In genomic region chr11:71606853-71607519, GRCh38 we compare ENCODE assay signal across 12 cellular contexts. TPM values are rescaled to one million over a fixed set of nuclear protein-coding genes. Genes with fewer than 3 reads are reported as not detected.
DNase-seq lines count a peak whose midpoint lies in the region; TF ChIP-seq lines count a peak whose summit lies in the region.
"Not testable (repeated sequence)": the region's sequence is repeated elsewhere in the genome, so short reads cannot be mapped to it uniquely, and the experiment has no call there.
"Had no signal": no experiment of that assay in that cellular context is flagged by ENCODE, and none has a peak within 500 bp of the region (broad histone marks: within the 10 kb centered on the region; RNA-seq: fewer than 3 reads in every experiment).

No MANE protein-coding gene starts in this region.

- H2BK12ac ChIP-seq in neuronal stem cell (ENCODE audit: low read length), result not testable (repeated sequence)

- not testable (repeated sequence) for H3K14ac ChIP-seq in neuronal stem cell (ENCODE audit: low read length)

- peak overlapping the region; percentile 64 for H3K18ac ChIP-seq in neuronal stem cell (ENCODE audit: low read length)

- peak overlapping the region; percentile 69 for H2AFZ ChIP-seq in neuronal stem cell (ENCODE audit: low read length)

- not testable (repeated sequence) for H3K4me1 ChIP-seq in HUES64 (ENCODE audit: insufficient read depth, low read length); endodermal cell (ENCODE audit: control insufficient read depth, insufficient read depth, low read length); iPS-18a (ENCODE audit: control insufficient read depth, low read depth, low read length); mesodermal cell (ENCODE audit: control insufficient read depth, insufficient read depth, low read length, poor library complexity, severe bottlenecking); neuronal stem cell (ENCODE audit: control insufficient read depth in 2 of 2, insufficient read depth in 1 of 2, low read depth in 1 of 2, low read length in 2 of 2)

- peaks cover 48% of the 10 kb centered on the region for H3K27me3 Mint-ChIP-seq in Calu3 (ENCODE audit: unreplicated experiment)
- H3K27me3 Mint-ChIP-seq in activated naive CD4-positive, alpha-beta T cell treated with anti-CD3 and anti-CD28 coated beads, Interleukin-2, amount 50 U/mL, for 24 hours, result peaks cover 24% of the 10 kb centered on the region
- H3K27me3 Mint-ChIP-seq in endodermal cell (ENCODE audit: insufficient read depth), result peaks cover 29% of the 10 kb centered on the region

- WGBS in HUES64, result 9% methylated on average over 48 of the region's 48 CpGs
- WGBS in endodermal cell (ENCODE audit: insufficient coverage in 1 of 2, insufficient read length in 1 of 2), 2 experiments, result 26 to 60% methylated on average over 6 to 42 of the region's 48 CpGs
- 18% methylated on average over 26 to 30 of the region's 48 CpGs for WGBS in mesodermal cell (ENCODE audit: insufficient coverage in 2 of 2), 2 experiments
- no CpG with 5 or more reads among the region's 48 CpGs for WGBS in neuronal stem cell (ENCODE audit: extremely low coverage in 2 of 2, insufficient read length in 2 of 2, insufficient replicate concordance in 1 of 2), 2 donors

- H3K4me2 ChIP-seq in neuronal stem cell (ENCODE audit: insufficient read depth, low read length, poor library complexity, severe bottlenecking), result peak overlapping the region; percentile 80

- not testable (repeated sequence) for TF ChIP-seq CTCF in Calu3 (IDR thresholded peaks at IDR 0.05; ENCODE audit: unreplicated experiment)
- peak; percentile 57 for TF ChIP-seq CTCF in endodermal cell (conservative IDR thresholded peaks at IDR 0.05)

- H3K4me1 Mint-ChIP-seq in Calu3 (ENCODE audit: low read depth, unreplicated experiment); activated naive CD4-positive, alpha-beta T cell treated with anti-CD3 and anti-CD28 coated beads, Interleukin-2, amount 50 U/mL, for 24 hours; endodermal cell: not testable (repeated sequence)

- peak overlapping the region; percentile 43 for H3K4me3 Mint-ChIP-seq in Calu3 (ENCODE audit: low read depth, unreplicated experiment)
- peak overlapping the region; percentile 33 for H3K4me3 Mint-ChIP-seq in activated naive CD4-positive, alpha-beta T cell treated with anti-CD3 and anti-CD28 coated beads, Interleukin-2, amount 50 U/mL, for 24 hours
- H3K4me3 Mint-ChIP-seq in endodermal cell, result peak overlapping the region; percentile 59

- intact Hi-C loops in Calu3 (cut with micrococcal nuclease; ENCODE audit: unreplicated experiment), result not testable (repeated sequence)

- DNase-seq in Calu3; neuronal stem cell (ENCODE audit: low spot score): not testable (repeated sequence)
- peak; percentile 66 for DNase-seq in endodermal cell

- not testable (repeated sequence) for H3K36me3 Mint-ChIP-seq in Calu3 (ENCODE audit: insufficient read depth, unreplicated experiment); activated naive CD4-positive, alpha-beta T cell treated with anti-CD3 and anti-CD28 coated beads, Interleukin-2, amount 50 U/mL, for 24 hours; endodermal cell (ENCODE audit: low read depth)

- H3K27me3 ChIP-seq in HUES64 (ENCODE audit: insufficient read depth, low read length) (peaks cover 36% of the 10 kb centered on the region), iPS-18a (ENCODE audit: control insufficient read depth, insufficient read depth, low read length) (peaks cover 23% of the 10 kb centered on the region), neuronal stem cell (ENCODE audit: control insufficient read depth in 3 of 3, insufficient read depth in 3 of 3, low read depth in 1 of 3, low read length in 3 of 3) (peaks cover 0 to 23% (median 10%) of the 10 kb centered on the region in 3 experiments)
- H3K27me3 ChIP-seq in endodermal cell (ENCODE audit: control insufficient read depth, insufficient read depth, low read length, poor library complexity, severe bottlenecking), result not testable (repeated sequence)

- H4K91ac ChIP-seq in neuronal stem cell (ENCODE audit: low read depth, low read length, poor library complexity), result not testable (repeated sequence)

- H2BK15ac ChIP-seq in neuronal stem cell (ENCODE audit: low read length), result not testable (repeated sequence)

- not testable (repeated sequence) for H3K36me3 ChIP-seq in HUES64 (ENCODE audit: insufficient read depth, low read length); endodermal cell (ENCODE audit: control insufficient read depth, insufficient read depth, low read length); iPS-18a (ENCODE audit: control insufficient read depth, low read depth, low read length); mesodermal cell (ENCODE audit: control insufficient read depth, insufficient read depth, low read length); neuronal stem cell (replicated peaks in 1 of 2; ENCODE audit: control insufficient read depth in 2 of 2, insufficient read depth in 2 of 2, low read length in 2 of 2)

- H3K27ac Mint-ChIP-seq in Calu3 (ENCODE audit: unreplicated experiment); endodermal cell: not testable (repeated sequence)
- H3K27ac Mint-ChIP-seq in activated naive CD4-positive, alpha-beta T cell treated with anti-CD3 and anti-CD28 coated beads, Interleukin-2, amount 50 U/mL, for 24 hours, result peak overlapping the region; percentile 46

- H4K8ac ChIP-seq in neuronal stem cell (ENCODE audit: low read depth, low read length), result not testable (repeated sequence)

- not testable (repeated sequence) for H3K79me1 ChIP-seq in neuronal stem cell (ENCODE audit: low read depth, low read length)

- peak overlapping the region; percentile 64 for H3K4me3 ChIP-seq in HUES64 (ENCODE audit: low read length)
- H3K4me3 ChIP-seq in endodermal cell (ENCODE audit: low read length), result peak overlapping the region; percentile 69
- peak overlapping the region; percentile 67 for H3K4me3 ChIP-seq in iPS-18a (ENCODE audit: low read length)
- peak overlapping the region; percentile 28 for H3K4me3 ChIP-seq in mesodermal cell (ENCODE audit: extremely low read depth, insufficient read depth, low read length, poor library complexity, severe bottlenecking)
- H3K4me3 ChIP-seq in neuronal stem cell (ENCODE audit: low read length in 2 of 2), result peak overlapping the region in 1 of 2 donors; percentile 79

- BruUV-seq in Calu3 (replicated peaks; lab: Mats Ljungman, UMichigan), result not testable (repeated sequence)

- H3K4ac ChIP-seq in neuronal stem cell (ENCODE audit: low read length), result not testable (repeated sequence)

- not testable (repeated sequence) for H2BK120ac ChIP-seq in neuronal stem cell (ENCODE audit: low read depth, low read length)

- not testable (repeated sequence) for H3K9ac ChIP-seq in HUES64 (ENCODE audit: low read depth, low read length); endodermal cell (ENCODE audit: extremely low read depth, low read length, poor library complexity, severe bottlenecking); iPS-18a (ENCODE audit: low read length)
- peak overlapping the region; percentile 77 for H3K9ac ChIP-seq in neuronal stem cell (ENCODE audit: low read depth, low read length, poor library complexity)

- H3K27ac ChIP-seq in HUES64 (ENCODE audit: low read depth, low read length); endodermal cell (ENCODE audit: low read depth, low read length); iPS-18a (ENCODE audit: low read length); mesodermal cell (ENCODE audit: low read depth, low read length, severe bottlenecking); neuronal stem cell (replicated peaks; ENCODE audit: low read length): not testable (repeated sequence)

- CTCF ChIA-PET in Calu3 (lab: Charles Lee), result not testable (repeated sequence)

- not testable (repeated sequence) for H3K9me3 ChIP-seq in HUES64 (ENCODE audit: insufficient read depth, low read depth, low read length); endodermal cell (ENCODE audit: control insufficient read depth, low read length); iPS-18a (ENCODE audit: control insufficient read depth, low read depth, low read length); mesodermal cell (ENCODE audit: control insufficient read depth, low read length); neuronal stem cell (replicated peaks in 1 of 2; ENCODE audit: control insufficient read depth in 2 of 2, insufficient read depth in 1 of 2, low read depth in 1 of 2, low read length in 2 of 2)

- not testable (repeated sequence) for H3K23ac ChIP-seq in neuronal stem cell (ENCODE audit: low read depth, low read length, poor library complexity)

- not testable (repeated sequence) for H3K9me3 Mint-ChIP-seq in Calu3 (ENCODE audit: low read depth, unreplicated experiment); activated naive CD4-positive, alpha-beta T cell treated with anti-CD3 and anti-CD28 coated beads, Interleukin-2, amount 50 U/mL, for 24 hours; endodermal cell

- H2BK5ac ChIP-seq in neuronal stem cell (ENCODE audit: low read length), result not testable (repeated sequence)

- H2AK5ac ChIP-seq in neuronal stem cell (ENCODE audit: low read depth, low read length), result not testable (repeated sequence)

RNA-seq across cellular contexts. Expression of gene KRTAP5-11, which starts 24.3 kb away (rescaled TPM):
- total RNA-seq in Calu3 (2022) (not detected in 2 replicates), endodermal cell (1 to 10 TPM; 2.9 to 5.7 TPM)
- not detected for polyA plus RNA-seq in HUES64 (2013, experiment 1 of 2)
- polyA plus RNA-seq in HUES64 (2013, experiment 2 of 2), result not detected
- polyA plus RNA-seq in endodermal cell (2013, experiment 1 of 2), result not detected
- polyA plus RNA-seq in endodermal cell (2013, experiment 2 of 2), result not detected
- not detected for polyA plus RNA-seq in mesodermal cell (2013, experiment 1 of 2)
- polyA plus RNA-seq in mesodermal cell (2013, experiment 2 of 2), result not detected
- polyA plus RNA-seq in neuronal stem cell (2013, experiment 1 of 2), result not detected
- 0.07 TPM for polyA plus RNA-seq in neuronal stem cell (2013, experiment 2 of 2)
- total RNA-seq: CD4-positive, CD25-positive, alpha-beta regulatory T cell; Daoy; GM23248; HFFc6; HT1080 had no signal
- polyA plus RNA-seq: CD4-positive, CD25-positive, alpha-beta regulatory T cell; GM23248 had no signal

RNA-seq across cellular contexts. Expression of gene KRTAP5-10, which starts 41.6 kb away (rescaled TPM):
- total RNA-seq in Calu3 (2022), result not detected in 2 replicates
- not detected for polyA plus RNA-seq in HUES64 (2013, experiment 1 of 2)
- not detected for polyA plus RNA-seq in HUES64 (2013, experiment 2 of 2)
- total RNA-seq in endodermal cell, result under 1 TPM in 1 of 2 donors, not detected in 1; 0.29 TPM
- polyA plus RNA-seq in endodermal cell (2013, experiment 1 of 2), result not detected
- polyA plus RNA-seq in endodermal cell (2013, experiment 2 of 2), result not detected
- not detected for polyA plus RNA-seq in mesodermal cell (2013, experiment 1 of 2)
- not detected for polyA plus RNA-seq in mesodermal cell (2013, experiment 2 of 2)
- 0.11 TPM for polyA plus RNA-seq in neuronal stem cell (2013, experiment 1 of 2)
- polyA plus RNA-seq in neuronal stem cell (2013, experiment 2 of 2), result 0.08 TPM
- total RNA-seq: CD4-positive, CD25-positive, alpha-beta regulatory T cell; Daoy; GM23248; HFFc6; HT1080 had no signal
- polyA plus RNA-seq: CD4-positive, CD25-positive, alpha-beta regulatory T cell; GM23248 had no signal

RNA-seq across cellular contexts. Expression of gene KRTAP5-9, which starts 58.8 kb away (rescaled TPM):
- 0.56 TPM in 1 of 2 replicates, not detected in the other for total RNA-seq in Calu3 (2022)
- not detected for polyA plus RNA-seq in HUES64 (2013, experiment 1 of 2)
- polyA plus RNA-seq in HUES64 (2013, experiment 2 of 2), result not detected
- total RNA-seq in endodermal cell, result under 1 TPM in 1 of 2 donors, not detected in 1; 0.31 TPM
- 0.28 TPM for polyA plus RNA-seq in endodermal cell (2013, experiment 1 of 2)
- polyA plus RNA-seq in endodermal cell (2013, experiment 2 of 2), result not detected
- not detected for polyA plus RNA-seq in mesodermal cell (2013, experiment 1 of 2)
- not detected for polyA plus RNA-seq in mesodermal cell (2013, experiment 2 of 2)
- polyA plus RNA-seq in neuronal stem cell (2013, experiment 1 of 2), result 0.06 TPM
- polyA plus RNA-seq in neuronal stem cell (2013, experiment 2 of 2), result not detected
- total RNA-seq: Daoy, GM23248, HT1080 had no signal
- polyA plus RNA-seq: CD4-positive, CD25-positive, alpha-beta regulatory T cell; GM23248 had no signal
